In the genomic region with DNA sequence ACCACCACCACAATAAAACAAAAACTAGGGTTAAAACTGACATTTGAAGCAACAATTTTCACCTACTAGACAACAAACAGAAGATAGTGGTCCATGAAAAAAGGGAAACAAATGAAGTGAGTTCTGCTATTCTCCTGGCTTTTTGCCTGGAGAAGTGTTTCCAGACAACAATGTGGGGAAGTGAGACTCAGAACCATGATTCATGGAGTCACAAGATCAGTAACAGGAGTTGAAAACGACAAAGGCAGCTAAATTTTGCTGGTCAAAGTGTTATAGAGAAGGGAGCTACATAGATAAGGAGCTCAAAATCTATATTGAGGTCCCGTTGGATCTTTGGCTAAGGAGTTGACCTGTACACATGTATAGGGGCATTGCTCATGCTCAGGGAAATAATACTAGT, we compare ENCODE assay signal across 1 cellular context.
TF ChIP-seq lines count a peak whose summit lies in the region.

No MANE protein-coding gene starts in this region.

TF ChIP-seq in H1, 55 proteins besides CTCF, POLR2A, EP300 and RAD21:
- no peak for TF ChIP-seq SIX5 (IDR thresholded peaks at IDR 0.05; ENCODE audit: low read depth, low read length)
- TF ChIP-seq KDM4A (IDR thresholded peaks at IDR 0.05; ENCODE audit: low read depth, low read length, severe bottlenecking): no peak
- TF ChIP-seq CBX8 (IDR thresholded peaks at IDR 0.05; ENCODE audit: borderline replicate concordance, low read depth, low read length): no peak
